Comparison of ENCODE assay signal across 1 cellular context in genomic region chr2:70069049-70069448, GRCh38.
TF ChIP-seq lines count a peak whose summit lies in the region.

No MANE protein-coding gene starts in this region.

TF ChIP-seq in K562, 482 proteins besides CTCF, POLR2A, EP300 and RAD21:
- TF ChIP-seq RHOXF2B (CRISPR knock-in tag; conservative IDR thresholded peaks at IDR 0.05) = no peak
- no peak for TF ChIP-seq SP1 (CRISPR knock-in tag; IDR thresholded peaks at IDR 0.05)
- no peak for TF ChIP-seq ELK1 (CRISPR knock-in tag; IDR thresholded peaks at IDR 0.05)
- TF ChIP-seq HNRNPK (IDR thresholded peaks at IDR 0.05; ENCODE audit: low read depth, low read length, poor library complexity, severe bottlenecking) = no peak
- no peak for TF ChIP-seq ZNF274 (IDR thresholded peaks at IDR 0.05; ENCODE audit: borderline replicate concordance, low read depth, low read length)
- no peak for TF ChIP-seq ZNF583 (CRISPR knock-in tag; IDR thresholded peaks at IDR 0.05)
- TF ChIP-seq MXD1 (CRISPR knock-in tag; IDR thresholded peaks at IDR 0.05; ENCODE audit: borderline replicate concordance, poor library complexity, severe bottlenecking) = no peak
- no peak for TF ChIP-seq ETV5 (CRISPR knock-in tag; IDR thresholded peaks at IDR 0.05; ENCODE audit: low read depth)
- no peak for TF ChIP-seq DEAF1 (CRISPR knock-in tag; IDR thresholded peaks at IDR 0.05)
- no peak for TF ChIP-seq ID3 (CRISPR knock-in tag; IDR thresholded peaks at IDR 0.05)
- no peak for TF ChIP-seq ID3 (tag; IDR thresholded peaks at IDR 0.05)
- no peak for TF ChIP-seq PTTG1 (tag; IDR thresholded peaks at IDR 0.05; ENCODE audit: low read depth)
- TF ChIP-seq ZBTB8A (IDR thresholded peaks at IDR 0.05; ENCODE audit: partially characterized antibody) = no peak
- TF ChIP-seq RAD51 (IDR thresholded peaks at IDR 0.05; ENCODE audit: borderline replicate concordance, low read depth) = no peak
- no peak for TF ChIP-seq ZNF165 (CRISPR knock-in tag; IDR thresholded peaks at IDR 0.05; ENCODE audit: borderline replicate concordance)
- TF ChIP-seq SREBF1 (IDR thresholded peaks at IDR 0.05; ENCODE audit: borderline replicate concordance, low read depth, low read length) = no peak
- no peak for TF ChIP-seq HDAC1 (IDR thresholded peaks at IDR 0.05)
- TF ChIP-seq TOE1 (IDR thresholded peaks at IDR 0.05; ENCODE audit: borderline replicate concordance) = no peak
- no peak for TF ChIP-seq TOE1 (CRISPR knock-in tag; IDR thresholded peaks at IDR 0.05; ENCODE audit: borderline replicate concordance, low read depth)
- no peak for TF ChIP-seq MTF1 (CRISPR knock-in tag; IDR thresholded peaks at IDR 0.05; ENCODE audit: borderline replicate concordance)
- TF ChIP-seq CHD4 (IDR thresholded peaks at IDR 0.05; ENCODE audit: insufficient read depth, insufficient replicate concordance, low read depth, low read length, poor library complexity, severe bottlenecking) = no peak
- no peak for TF ChIP-seq PCBP2 (IDR thresholded peaks at IDR 0.05; ENCODE audit: low read depth, low read length, poor library complexity, severe bottlenecking)
